ENCODE assay signal across 1 cellular context in genomic region chr7:123787227-123788007, GRCh38.
TF ChIP-seq lines count a peak whose summit lies in the region.

No MANE protein-coding gene starts in this region.

TF ChIP-seq in H1, 55 proteins besides CTCF, POLR2A, EP300 and RAD21:
- no peak for TF ChIP-seq CHD1 (IDR thresholded peaks at IDR 0.05; ENCODE audit: low read depth, low read length)
- TF ChIP-seq GABPA (IDR thresholded peaks at IDR 0.05; ENCODE audit: borderline replicate concordance, insufficient read depth, low read length): no peak
- TF ChIP-seq KDM4A (IDR thresholded peaks at IDR 0.05; ENCODE audit: low read depth, low read length, severe bottlenecking): no peak
- TF ChIP-seq TEAD4 (IDR thresholded peaks at IDR 0.05; ENCODE audit: low read depth, low read length): no peak
- TF ChIP-seq E2F6 (IDR thresholded peaks at IDR 0.05): no peak
- no peak for TF ChIP-seq SIRT6 (IDR thresholded peaks at IDR 0.05; ENCODE audit: low read length)
- TF ChIP-seq SAP30 (IDR thresholded peaks at IDR 0.05; ENCODE audit: insufficient read depth, insufficient replicate concordance, low read length): no peak
- no peak for TF ChIP-seq CEBPB (IDR thresholded peaks at IDR 0.05; ENCODE audit: low read depth, low read length)
- TF ChIP-seq RXRA (IDR thresholded peaks at IDR 0.05; ENCODE audit: insufficient read depth, low read depth, low read length): no peak
- no peak for TF ChIP-seq USF2 (IDR thresholded peaks at IDR 0.05; ENCODE audit: low read length)
- TF ChIP-seq NANOG (IDR thresholded peaks at IDR 0.05; ENCODE audit: insufficient read depth, low read depth, low read length, poor library complexity, severe bottlenecking): no peak
- TF ChIP-seq YY1 (IDR thresholded peaks at IDR 0.05; ENCODE audit: low read depth, low read length): no peak
- no peak for TF ChIP-seq EZH2 (IDR thresholded peaks at IDR 0.05; ENCODE audit: low read depth, low read length, severe bottlenecking)
- no peak for TF ChIP-seq CTBP2 (IDR thresholded peaks at IDR 0.05; ENCODE audit: borderline replicate concordance, insufficient read depth, insufficient read length, low read length)
- no peak for TF ChIP-seq KDM1A (IDR thresholded peaks at IDR 0.05; ENCODE audit: borderline replicate concordance, low read length)
